Comparison of ENCODE assay signal across 25 cellular contexts in genomic region chr10:125708971-125709503, GRCh38. TPM values are rescaled to one million over a fixed set of nuclear protein-coding genes. Genes with fewer than 3 reads are reported as not detected.
DNase-seq lines count a peak whose midpoint lies in the region; ATAC-seq, FAIRE-seq and TF ChIP-seq lines count a peak whose summit lies in the region.
"Had no signal": no experiment of that assay in that cellular context is flagged by ENCODE, and none has a peak within 500 bp of the region (broad histone marks: within the 10 kb centered on the region; RNA-seq: fewer than 3 reads in every experiment).

No MANE protein-coding gene starts in this region.

- H3K27ac ChIP-seq in IMR-90 (ENCODE audit: insufficient read depth, low read length), result no peak overlapping the region
- H3K27ac ChIP-seq: gastroesophageal sphincter, GM23248, psoas muscle, tibial nerve had no signal

- H3K27me3 Mint-ChIP-seq in activated naive CD8-positive, alpha-beta T cell treated with anti-CD3 and anti-CD28 coated beads, Interleukin-2, amount 50 U/mL, for 24 hours, result no peaks in the 10 kb centered on the region
- H3K27me3 Mint-ChIP-seq: stimulated activated memory B cell treated with anti-CD40 and anti-IgM and Interleukin-4, amounts not matched to agents 10 μg/mL and 1 μg/mL and 100 μg/mL, for 72 hours had no signal

- H3K23ac ChIP-seq in IMR-90 (ENCODE audit: low read depth, low read length), result no peak overlapping the region

- DNase-seq in GM19239 (ENCODE audit: insufficient read length, low spot score) (no peak), IMR-90 (no peak), putamen (ENCODE audit: low spot score) (peak; percentile 13), NOMO-1 treated with DMSO at 0.1 percent for 48 hours (lab: John Stamatoyannopoulos, UW; ENCODE audit: unreplicated experiment) (no peak), posterior cingulate gyrus (no peak), GDM1 (lab: John Stamatoyannopoulos, UW) (no peak)
- no peak for DNase-seq in activated naive CD8-positive, alpha-beta T cell treated with anti-CD3 and anti-CD28 coated beads, Interleukin-2, amount 50 U/mL, for 24 hours
- DNase-seq: activated CD4-positive, alpha-beta memory T cell treated with anti-CD3 and anti-CD28 coated beads for 36 hours; activated T-cell treated with anti-CD3 and anti-CD28 coated beads, Interleukin-2, amount 50 U/mL, for 48 hours; dermis blood vessel endothelial cell; GM23248; mammary epithelial cell; NCI-H2029 treated with DMSO at 0.1 percent for 48 hours; psoas muscle; Right ventricle myocardium superior had no signal

- H4K91ac ChIP-seq in IMR-90 (ENCODE audit: insufficient read depth, low read depth, low read length), result no peak overlapping the region

- H3K14ac ChIP-seq in IMR-90 (replicated peaks; ENCODE audit: low read depth, low read length), result no peak overlapping the region

- H2BK5ac ChIP-seq in IMR-90 (ENCODE audit: low read depth, low read length, poor library complexity, severe bottlenecking), result no peak overlapping the region

- dilution Hi-C loops in IMR-90 (cut with HindIII; ENCODE audit: low sequenced_read_pairs, unreplicated experiment), result no loop called here

- H3K36me3 Mint-ChIP-seq in activated naive CD8-positive, alpha-beta T cell treated with anti-CD3 and anti-CD28 coated beads, Interleukin-2, amount 50 U/mL, for 24 hours (ENCODE audit: low read depth), result no peaks in the 10 kb centered on the region
- H3K36me3 Mint-ChIP-seq: brain; stimulated activated memory B cell treated with anti-CD40 and anti-IgM and Interleukin-4, amounts not matched to agents 10 μg/mL and 1 μg/mL and 100 μg/mL, for 72 hours had no signal

- no peak overlapping the region for H3K4ac ChIP-seq in IMR-90 (ENCODE audit: low read depth, low read length)

- peak overlapping the region; percentile 74; the same call in 1 of the 2 replicates for H3K4me2 ChIP-seq in IMR-90 (ENCODE audit: low read depth, low read length)

- H2BK15ac ChIP-seq in IMR-90 (ENCODE audit: low read depth, low read length), result no peak overlapping the region

- no peaks in the 10 kb centered on the region; the same call in 1 of the 2 replicates for H3K9me1 ChIP-seq in IMR-90 (ENCODE audit: insufficient read depth, low read length)

- H3K4me3 Mint-ChIP-seq in activated naive CD8-positive, alpha-beta T cell treated with anti-CD3 and anti-CD28 coated beads, Interleukin-2, amount 50 U/mL, for 24 hours, result no peak overlapping the region
- H3K4me3 Mint-ChIP-seq: activated CD4-positive, alpha-beta memory T cell treated with anti-CD3 and anti-CD28 coated beads for 36 hours; activated naive CD8-positive, alpha-beta T cell; natural killer cell treated with Interleukin-12 subunit alpha and Interleukin-12 subunit beta and Interleukin-15 and Interleukin-18, amount 100 ng/mL, for 72 hours; stimulated activated memory B cell treated with anti-CD40 and anti-IgM and Interleukin-4, amounts not matched to agents 10 μg/mL and 1 μg/mL and 100 μg/mL, for 72 hours had no signal

- no peak for TF ChIP-seq RAD21 in IMR-90 (IDR thresholded peaks at IDR 0.05; ENCODE audit: low read length)

- H4K5ac ChIP-seq in IMR-90 (ENCODE audit: low read depth, low read length), result no peak overlapping the region

- no peak overlapping the region for H3K9ac ChIP-seq in IMR-90 (ENCODE audit: low read depth, low read length)
- H3K9ac ChIP-seq: GM23248 had no signal

- peaks cover 21% of the 10 kb centered on the region for H3K9me3 Mint-ChIP-seq in activated naive CD8-positive, alpha-beta T cell treated with anti-CD3 and anti-CD28 coated beads, Interleukin-2, amount 50 U/mL, for 24 hours

- TF ChIP-seq POLR2A in IMR-90 (IDR thresholded peaks at IDR 0.05; ENCODE audit: low read depth, low read length), result no peak

- H2AK5ac ChIP-seq in IMR-90 (ENCODE audit: low read depth, low read length), result no peak overlapping the region

- H4K8ac ChIP-seq in IMR-90 (ENCODE audit: low read depth in 2 of 2, low read length in 2 of 2), result no peak overlapping the region

- no peaks in the 10 kb centered on the region for H3K36me3 ChIP-seq in IMR-90 (ENCODE audit: control insufficient read depth, insufficient read depth, low read length)

- in situ Hi-C loops in IMR-90 (cut with MboI; ENCODE audit: low sequenced_read_pairs), result loop anchor here (10.0 kb wide), 1 partner anchor 544 kb away; the partner anchor contains the start of gene CTBP2

- H3K9me3 ChIP-seq in IMR-90 (ENCODE audit: control insufficient read depth, insufficient read depth, low read length), result no peaks in the 10 kb centered on the region

- no peaks in the 10 kb centered on the region for H4K20me1 ChIP-seq in IMR-90 (ENCODE audit: insufficient read depth, low read length)

- peaks cover 4% of the 10 kb centered on the region for H3K4me1 ChIP-seq in IMR-90 (ENCODE audit: control insufficient read depth, insufficient read depth, low read length)
- H3K4me1 ChIP-seq: psoas muscle, tibial nerve had no signal

- no peak overlapping the region for H3K18ac ChIP-seq in IMR-90 (ENCODE audit: low read depth, low read length)

- H2BK20ac ChIP-seq in IMR-90 (ENCODE audit: low read depth, low read length), result no peak overlapping the region

- H2AK9ac ChIP-seq in IMR-90 (replicated peaks; ENCODE audit: low read depth, low read length, poor library complexity), result no peak overlapping the region

- H3K4me3 ChIP-seq in IMR-90 (ENCODE audit: insufficient read depth, low read depth, low read length), result no peak overlapping the region
- H3K4me3 ChIP-seq: gastroesophageal sphincter, GM23248, psoas muscle, tibial nerve had no signal

- no peaks in the 10 kb centered on the region for H3K79me1 ChIP-seq in IMR-90 (ENCODE audit: low read depth in 1 of 2, low read length in 2 of 2)

- no peak for TF ChIP-seq CTCF in IMR-90 (conservative IDR thresholded peaks at IDR 0.05; ENCODE audit: low read depth, low read length)

- H3K27ac Mint-ChIP-seq in activated naive CD8-positive, alpha-beta T cell treated with anti-CD3 and anti-CD28 coated beads, Interleukin-2, amount 50 U/mL, for 24 hours, result no peak overlapping the region
- H3K27ac Mint-ChIP-seq: activated CD4-positive, alpha-beta memory T cell treated with anti-CD3 and anti-CD28 coated beads for 36 hours; activated naive CD8-positive, alpha-beta T cell; stimulated activated memory B cell treated with anti-CD40 and anti-IgM and Interleukin-4, amounts not matched to agents 10 μg/mL and 1 μg/mL and 100 μg/mL, for 72 hours had no signal

- POLR2A ChIA-PET in IMR-90 (lab: Charles Lee; ENCODE audit: unreplicated experiment), result no interaction called here

- BruUV-seq in IMR-90 (replicated peaks; lab: Mats Ljungman, UMichigan), result no TSS peak

- peak; percentile 37 for ATAC-seq in HG02623 (IDR thresholded peaks at IDR 0.05; ENCODE audit: unreplicated experiment)
- ATAC-seq in IMR-90 (ENCODE audit: low read depth), result no peak
- ATAC-seq in activated naive CD8-positive, alpha-beta T cell treated with anti-CD3 and anti-CD28 coated beads, Interleukin-2, amount 50 U/mL, for 24 hours, result no peak
- ATAC-seq: gastroesophageal sphincter; natural killer cell treated with Interleukin-12 subunit alpha and Interleukin-12 subunit beta and Interleukin-15 and Interleukin-18, amount 100 ng/mL, for 72 hours; psoas muscle; stimulated activated memory B cell treated with anti-CD40 and anti-IgM and Interleukin-4, amounts not matched to agents 10 μg/mL and 1 μg/mL and 100 μg/mL, for 72 hours had no signal

- FAIRE-seq in GM19239 (lab: Jason Lieb, UNC), result peak; percentile 74
- FAIRE-seq: D721Med had no signal

- H3K56ac ChIP-seq in IMR-90 (ENCODE audit: extremely low read depth, insufficient read depth, low read length), result no peak overlapping the region

- CTCF ChIA-PET in IMR-90 (lab: Yijun Ruan, JAX), result no interaction called here

- intact Hi-C loops in IMR-90 (cut with micrococcal nuclease) (loop anchor here (10.0 kb wide), 1 partner anchor 184 kb away; no protein-coding TSS in a partner anchor), posterior cingulate gyrus (cut with DNase I) (no loop called here)

- no peak overlapping the region for H2AFZ ChIP-seq in IMR-90 (replicated peaks; ENCODE audit: low read length, poor library complexity)
- H2AFZ ChIP-seq: GM23248 had no signal

- no CpG with 5 or more reads among the region's 5 CpGs for WGBS in IMR-90 (ENCODE audit: extremely low coverage in 2 of 2, insufficient read length in 1 of 2), 2 experiments

- no peaks in the 10 kb centered on the region for H3K4me1 Mint-ChIP-seq in activated naive CD8-positive, alpha-beta T cell treated with anti-CD3 and anti-CD28 coated beads, Interleukin-2, amount 50 U/mL, for 24 hours
- H3K4me1 Mint-ChIP-seq: stimulated activated memory B cell treated with anti-CD40 and anti-IgM and Interleukin-4, amounts not matched to agents 10 μg/mL and 1 μg/mL and 100 μg/mL, for 72 hours had no signal

- H3K27me3 ChIP-seq in IMR-90 (ENCODE audit: control insufficient read depth, insufficient read depth, low read length), result peaks cover 2% of the 10 kb centered on the region
- H3K27me3 ChIP-seq: gastroesophageal sphincter, tibial nerve had no signal

- no peak overlapping the region for H2BK120ac ChIP-seq in IMR-90 (ENCODE audit: low read depth, low read length)

TF ChIP-seq in IMR-90, 13 proteins besides CTCF, POLR2A, EP300 and RAD21:
- no peak for TF ChIP-seq CHD1 (IDR thresholded peaks at IDR 0.05; ENCODE audit: low read depth, low read length)
- TF ChIP-seq MAFK (IDR thresholded peaks at IDR 0.05; ENCODE audit: low read depth, low read length), result no peak
- TF ChIP-seq FOS (IDR thresholded peaks at IDR 0.05; ENCODE audit: low read depth, low read length), result no peak
- TF ChIP-seq MXI1 (IDR thresholded peaks at IDR 0.05; ENCODE audit: borderline replicate concordance, low read depth, low read length), result no peak
- TF ChIP-seq NFE2L2 (IDR thresholded peaks at IDR 0.05; ENCODE audit: low read depth, low read length), result no peak
- no peak for TF ChIP-seq CEBPB (IDR thresholded peaks at IDR 0.05; ENCODE audit: low read depth, low read length)
- no peak for TF ChIP-seq SMC3 (IDR thresholded peaks at IDR 0.05; ENCODE audit: low read depth, low read length)

RNA-seq across cellular contexts. Expression of gene EDRF1, which starts 10.5 kb away (rescaled TPM):
- total RNA-seq in IMR-90 (2012; rRNA removed), result 24.9 and 28.1 TPM in 2 replicates
- 14.1 and 17.0 TPM in 2 replicates for polyA plus RNA-seq in IMR-90 (2012; rRNA removed)
- polyA plus RNA-seq in IMR-90 (2012; cell fraction: cytosol; rRNA removed), result 2.8 and 3.3 TPM in 2 replicates
- 16.1 and 66.2 TPM in 2 replicates for polyA plus RNA-seq in IMR-90 (2012; cell fraction: nucleus; rRNA removed; ENCODE audit: low replicate concordance)

RNA-seq across cellular contexts. Expression of gene TEX36, which starts 26.1 kb away (rescaled TPM):
- total RNA-seq in IMR-90 (2012; rRNA removed), result not detected in 2 replicates
- not detected in 2 replicates for polyA plus RNA-seq in IMR-90 (2012; rRNA removed)
- polyA plus RNA-seq in IMR-90 (2012; cell fraction: cytosol; rRNA removed), result not detected in 2 replicates
- polyA plus RNA-seq in IMR-90 (2012; cell fraction: nucleus; rRNA removed; ENCODE audit: low replicate concordance), result not detected in 2 replicates
- total RNA-seq: activated CD4-positive, alpha-beta memory T cell treated with anti-CD3 and anti-CD28 coated beads for 36 hours; dermis blood vessel endothelial cell; gastroesophageal sphincter; mammary epithelial cell; natural killer cell treated with Interleukin-12 subunit alpha and Interleukin-12 subunit beta and Interleukin-15 and Interleukin-18, amount 100 ng/mL, for 72 hours; NCI-H460; psoas muscle; Right ventricle myocardium superior; tibial nerve had no signal
- polyA plus RNA-seq: esophagus, mammary epithelial cell, psoas muscle had no signal
